8 cellular contexts compared by ENCODE assay signal in the genomic region with DNA sequence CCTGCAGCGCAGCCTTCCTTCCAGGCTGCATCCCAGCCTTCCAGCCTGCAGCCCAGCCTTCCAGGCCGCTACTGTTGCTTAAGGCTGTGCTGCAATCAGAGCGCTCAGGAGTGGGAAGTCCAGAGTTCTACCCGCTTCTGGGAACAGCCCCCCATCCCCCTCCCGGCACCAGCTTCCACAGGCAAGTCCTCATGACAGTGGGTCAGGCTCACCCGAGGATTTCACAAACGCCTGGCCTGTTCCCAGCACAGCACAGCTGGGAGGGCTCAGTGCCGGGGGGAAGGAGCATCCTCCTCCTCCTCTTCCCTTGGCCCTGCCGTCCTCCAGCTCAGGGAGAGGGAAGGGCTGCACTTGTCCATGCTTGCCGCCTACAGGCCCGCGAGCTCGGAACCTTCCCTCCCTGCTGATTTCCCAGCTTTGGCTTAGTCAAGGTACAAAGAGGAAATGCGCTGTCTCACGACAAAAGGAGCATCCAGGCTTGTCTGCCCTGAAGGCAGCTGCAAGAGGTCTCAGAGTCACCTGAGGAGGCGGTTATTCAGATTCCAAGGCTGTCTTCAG. TPM values are rescaled to one million over a fixed set of nuclear protein-coding genes. Genes with fewer than 3 reads are reported as not detected.
A peak's percentile ranks its signal among the peaks of the same experiment; 100 is the strongest.
DNase-seq lines count a peak whose midpoint lies in the region; ATAC-seq, FAIRE-seq and TF ChIP-seq lines count a peak whose summit lies in the region.

No MANE protein-coding gene starts in this region.

- H3K27ac Mint-ChIP-seq in central memory CD8-positive, alpha-beta T cell (ENCODE audit: low read depth) = no peak overlapping the region
- H3K27ac Mint-ChIP-seq in stimulated activated naive B cell treated with anti-CD40 and anti-IgM and Interleukin-4, amounts not matched to agents 10 μg/mL and 1 μg/mL and 100 μg/mL, for 72 hours = peak overlapping the region; percentile 31

- WGBS in A549 (ENCODE audit: missing lambda C conversion rate) = 25% methylated on average over 16 of the region's 16 CpGs

- peak in 1 of 2 experiments; percentile 67; a peak in 1 of 5 replicates for TF ChIP-seq EP300 in A549 (IDR thresholded peaks at IDR 0.05)

- peak in 1 of 2 experiments; percentile 86 for DNase-seq in A549 (ENCODE audit: low read depth in 1 of 2, low spot score in 1 of 2)
- no peak for DNase-seq in central memory CD8-positive, alpha-beta T cell (ENCODE audit: low spot score in 2 of 2)
- no peak for DNase-seq in stimulated activated naive B cell treated with anti-CD40 and anti-IgM and Interleukin-4, amounts not matched to agents 10 μg/mL and 1 μg/mL and 100 μg/mL, for 72 hours
- DNase-seq in COLO668 (lab: John Stamatoyannopoulos, UW; ENCODE audit: unreplicated experiment) = no peak
- DNase-seq in NAMALWA (ENCODE audit: low spot score) = no peak

- peak overlapping the region; percentile 84 for H3K4me2 ChIP-seq in A549

- peaks cover 10% of the 10 kb centered on the region for H3K36me3 Mint-ChIP-seq in central memory CD8-positive, alpha-beta T cell (ENCODE audit: insufficient read depth)
- peaks cover 8 to 21% of the 10 kb centered on the region in 2 donors for H3K36me3 Mint-ChIP-seq in stimulated activated naive B cell treated with anti-CD40 and anti-IgM and Interleukin-4, amounts not matched to agents 10 μg/mL and 1 μg/mL and 100 μg/mL, for 72 hours

- H3K4me3 ChIP-seq in A549 (no peak overlapping the region), HUES48 (ENCODE audit: low read depth, low read length) (peak overlapping the region; percentile 12; the same call in 1 of the 2 replicates)

- CTCF ChIA-PET in A549 (lab: Yijun Ruan, JAX) = interaction anchor here (0.7 to 2.4 kb wide), 4 partner anchors 34 to 175 kb away, joined by 3 to 8 read pairs (median 5); no protein-coding TSS in a partner anchor

- peak overlapping the region; percentile 54 for H3K4me3 Mint-ChIP-seq in central memory CD8-positive, alpha-beta T cell
- H3K4me3 Mint-ChIP-seq in stimulated activated naive B cell treated with anti-CD40 and anti-IgM and Interleukin-4, amounts not matched to agents 10 μg/mL and 1 μg/mL and 100 μg/mL, for 72 hours = peak overlapping the region; percentile 52 to 69

- peak; percentile 18 for FAIRE-seq in A549 (lab: Jason Lieb, UNC)

- H3K27ac ChIP-seq in A549 (peak overlapping the region; percentile 93 to 96), HUES48 (ENCODE audit: low read depth, low read length) (peak overlapping the region; percentile 92), layer of hippocampus (ENCODE audit: low read depth, low read length) (peak overlapping the region; percentile 94)

- no peaks in the 10 kb centered on the region for H3K36me3 ChIP-seq in HUES48 (ENCODE audit: control insufficient read depth, insufficient read depth, low read length)

- H3K27me3 Mint-ChIP-seq in central memory CD8-positive, alpha-beta T cell = no peaks in the 10 kb centered on the region
- no peaks in the 10 kb centered on the region for H3K27me3 Mint-ChIP-seq in stimulated activated naive B cell treated with anti-CD40 and anti-IgM and Interleukin-4, amounts not matched to agents 10 μg/mL and 1 μg/mL and 100 μg/mL, for 72 hours

- TF ChIP-seq POLR2A in A549 (IDR thresholded peaks at IDR 0.05; ENCODE audit: low read length) = no peak

- H3K9me3 Mint-ChIP-seq in central memory CD8-positive, alpha-beta T cell = no peaks in the 10 kb centered on the region
- H3K9me3 Mint-ChIP-seq in stimulated activated naive B cell treated with anti-CD40 and anti-IgM and Interleukin-4, amounts not matched to agents 10 μg/mL and 1 μg/mL and 100 μg/mL, for 72 hours = no peaks in the 10 kb centered on the region

- no peak overlapping the region for H3K9ac ChIP-seq in HUES48 (ENCODE audit: low read depth, low read length)

- H3K4me1 ChIP-seq in A549 = peaks cover 72% of the 10 kb centered on the region
- peaks cover 37% of the 10 kb centered on the region for H3K4me1 ChIP-seq in HUES48 (ENCODE audit: control insufficient read depth, insufficient read depth, low read length)

- no peaks in the 10 kb centered on the region for H3K9me3 ChIP-seq in A549
- H3K9me3 ChIP-seq in HUES48 (ENCODE audit: control insufficient read depth, insufficient read depth, low read length) = no peaks in the 10 kb centered on the region

- H3K4me1 Mint-ChIP-seq in central memory CD8-positive, alpha-beta T cell = peaks cover 76% of the 10 kb centered on the region
- peaks cover 56 to 78% of the 10 kb centered on the region in 2 donors for H3K4me1 Mint-ChIP-seq in stimulated activated naive B cell treated with anti-CD40 and anti-IgM and Interleukin-4, amounts not matched to agents 10 μg/mL and 1 μg/mL and 100 μg/mL, for 72 hours

- POLR2A ChIA-PET in A549 (lab: Yijun Ruan, JAX) = no interaction called here

- no peak for TF ChIP-seq CTCF in A549 (IDR thresholded peaks at IDR 0.05)

- H3K27me3 ChIP-seq in HUES48 (ENCODE audit: control insufficient read depth, insufficient read depth, low read length) (peaks cover 30% of the 10 kb centered on the region), layer of hippocampus (ENCODE audit: control insufficient read depth, insufficient read depth, low read length) (no peaks in the 10 kb centered on the region)

- peak in 1 of 2 experiments; percentile 40; a peak in 2 of 5 replicates for TF ChIP-seq RAD21 in A549 (conservative IDR thresholded peaks at IDR 0.05 in 1 of 2, IDR thresholded peaks at IDR 0.05 in 1 of 2)

- peak; percentile 23 to 33 for ATAC-seq in A549
- no peak for ATAC-seq in central memory CD8-positive, alpha-beta T cell (replicated peaks; ENCODE audit: extremely low read depth, poor library complexity, severe bottlenecking)
- ATAC-seq in stimulated activated naive B cell treated with anti-CD40 and anti-IgM and Interleukin-4, amounts not matched to agents 10 μg/mL and 1 μg/mL and 100 μg/mL, for 72 hours (replicated peaks) = no peak
- ATAC-seq in GM18870 (IDR thresholded peaks at IDR 0.05; ENCODE audit: unreplicated experiment) = no peak

TF ChIP-seq in A549, 52 proteins besides CTCF, POLR2A, EP300 and RAD21:
- no peak for TF ChIP-seq MAZ (IDR thresholded peaks at IDR 0.05; ENCODE audit: borderline replicate concordance, low read depth, low read length)
- TF ChIP-seq EHMT2 (IDR thresholded peaks at IDR 0.05; ENCODE audit: low read depth) = no peak
- TF ChIP-seq CBX8 (IDR thresholded peaks at IDR 0.05) = no peak
- TF ChIP-seq, protein P1, sequence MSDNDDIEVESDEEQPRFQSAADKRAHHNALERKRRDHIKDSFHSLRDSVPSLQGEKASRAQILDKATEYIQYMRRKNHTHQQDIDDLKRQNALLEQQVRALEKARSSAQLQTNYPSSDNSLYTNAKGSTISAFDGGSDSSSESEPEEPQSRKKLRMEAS (IDR thresholded peaks at IDR 0.05) = peak; percentile 50; the same call in 1 of the 2 replicates
- no peak for TF ChIP-seq FOSL2 (IDR thresholded peaks at IDR 0.05)
- peak; percentile 41 for TF ChIP-seq FOSL2 (CRISPR knock-in tag; IDR thresholded peaks at IDR 0.05)
- 0 out of 3 replicates have a peak, but pooled peaks have one; percentile 17 for TF ChIP-seq SMC3 (IDR thresholded peaks at IDR 0.05)
- TF ChIP-seq HEYL (CRISPR knock-in tag; IDR thresholded peaks at IDR 0.05) = no peak
- peak; percentile 70 to 82; a peak in 3 of 4 replicates for TF ChIP-seq CEBPB (IDR thresholded peaks at IDR 0.05)
- TF ChIP-seq JUN (IDR thresholded peaks at IDR 0.05) = peak; percentile 50 to 53; a peak in 2 of 5 replicates
- TF ChIP-seq HOXB13 (CRISPR knock-in tag; IDR thresholded peaks at IDR 0.05; ENCODE audit: low read depth) = peak; percentile 64; the same call in 1 of the 2 replicates
- no peak for TF ChIP-seq BHLHE40 (IDR thresholded peaks at IDR 0.05; ENCODE audit: low read depth, low read length)

RNA-seq across cellular contexts. Expression of gene SOCS3, which starts 8.3 kb away (rescaled TPM):
- polyA plus RNA-seq in A549 (2011; rRNA removed) (13.3 and 14.7 TPM in 2 replicates), A549 (2017; fragmentation: RNase III; extraction: RNeasy Plus Mini Kit Qiagen cat#74134 plus additional on column Dnase treatment) (10.9 to 13.5 TPM (median 11.5 TPM) in 3 replicates)
- polyA plus RNA-seq in A549 (2012; cell fraction: cytosol; rRNA removed) = 16.7 and 27.8 TPM in 2 replicates
- polyA plus RNA-seq in A549 (2012; cell fraction: nucleus; rRNA removed) = 32.8 and 41.8 TPM in 2 replicates
- 19.8 and 19.9 TPM in 2 replicates for polyA minus RNA-seq in A549 (2011; rRNA and poly(A)+ RNA removed)

RNA-seq across cellular contexts. Expression of gene PGS1, which starts 26.9 kb away (rescaled TPM):
- polyA plus RNA-seq in A549 (2011; rRNA removed) (29.5 and 29.6 TPM in 2 replicates), A549 (2017; fragmentation: RNase III; extraction: RNeasy Plus Mini Kit Qiagen cat#74134 plus additional on column Dnase treatment) (23.4 to 27.0 TPM (median 23.7 TPM) in 3 replicates)
- polyA plus RNA-seq in A549 (2012; cell fraction: cytosol; rRNA removed) = 41.5 and 50.7 TPM in 2 replicates
- polyA plus RNA-seq in A549 (2012; cell fraction: nucleus; rRNA removed) = 111 and 113 TPM in 2 replicates
- polyA minus RNA-seq in A549 (2011; rRNA and poly(A)+ RNA removed) = 40.0 and 45.8 TPM in 2 replicates

Comparison
In these comparisons a context has a peak if more than half of its experiments do, and no peak if none do; other contexts are left out.
1. ATAC-seq: peak in A549 (2 of 2); none in central memory CD8-positive, alpha-beta T cell (single experiment), stimulated activated naive B cell treated with anti-CD40 and anti-IgM and Interleukin-4, amounts not matched to agents 10 μg/mL and 1 μg/mL and 100 μg/mL, for 72 hours (0 of 2) and GM18870 (single experiment).
2. Peak in every context shown above with its lines, with median percentiles within 50 percentile points of each other: H3K27ac ChIP-seq.